In genomic region chr20:60170116-60170515, GRCh38 we compare ENCODE assay signal across 20 cellular contexts.
DNase-seq lines count a peak whose midpoint lies in the region; ATAC-seq and TF ChIP-seq lines count a peak whose summit lies in the region.
"Had no signal": no experiment of that assay in that cellular context is flagged by ENCODE, and none has a peak within 500 bp of the region (broad histone marks: within the 10 kb centered on the region; RNA-seq: fewer than 3 reads in every experiment).

No MANE protein-coding gene starts in this region.

- DNase-seq in DND-41 (no peak), Kasumi-1 (lab: John Stamatoyannopoulos, UW) (peak; percentile 22 to 35), RWPE2 (ENCODE audit: low spot score) (no peak), mucosa of descending colon (no peak), NCI-H1436 (lab: John Stamatoyannopoulos, UW) (no peak), T1000 (lab: John Stamatoyannopoulos, UW) (no peak)
- DNase-seq: Caco-2, DMS153, H7, MM.1S, NCI-H1417 treated with DMSO at 0.1 percent for 48 hours, NCI-H2029 treated with DMSO at 0.1 percent for 48 hours, NCI-H510A treated with DMSO at 0.1 percent for 48 hours, NCI-H82, Peyer's patch, Right ventricle myocardium superior had no signal

- H3K4me3 ChIP-seq in DND-41 (ENCODE audit: low read depth in 1 of 2, low read length in 2 of 2) = no peak overlapping the region
- no peak overlapping the region for H3K4me3 ChIP-seq in RWPE2 (ENCODE audit: severe bottlenecking)
- H3K4me3 ChIP-seq in mucosa of descending colon = no peak overlapping the region
- H3K4me3 ChIP-seq: Peyer's patch had no signal

- no peak overlapping the region for H2AFZ ChIP-seq in DND-41 (ENCODE audit: low read depth, low read length)

- H3K27ac ChIP-seq in DND-41 (ENCODE audit: low read length) = peak overlapping the region; percentile 1; the same call in 1 of the 2 replicates
- H3K27ac ChIP-seq in RWPE2 (ENCODE audit: poor library complexity, severe bottlenecking) = no peak overlapping the region
- H3K27ac ChIP-seq: KMS-11, Peyer's patch had no signal

- intact Hi-C loops in mucosa of descending colon (cut with DNase I, micrococcal nuclease) = no loop called here

- H3K9me3 ChIP-seq in DND-41 (ENCODE audit: insufficient read depth, low read length, severe bottlenecking) = no peaks in the 10 kb centered on the region
- H3K9me3 ChIP-seq in RWPE2 (ENCODE audit: severe bottlenecking) = peaks cover 4% of the 10 kb centered on the region
- H3K9me3 ChIP-seq in mucosa of descending colon = no peaks in the 10 kb centered on the region
- H3K9me3 ChIP-seq: Caco-2, Peyer's patch had no signal

- peaks cover 4% of the 10 kb centered on the region; the same call in 1 of the 2 replicates for H3K79me2 ChIP-seq in DND-41 (ENCODE audit: insufficient read depth, low read length)

- no peak overlapping the region for H3K9ac ChIP-seq in DND-41 (ENCODE audit: low read depth, low read length)
- H3K9ac ChIP-seq: KMS-11 had no signal

- no peaks in the 10 kb centered on the region for H4K20me1 ChIP-seq in DND-41 (ENCODE audit: insufficient read depth, low read length)

- no peak overlapping the region for H3K4me2 ChIP-seq in DND-41 (ENCODE audit: insufficient read depth, low read length)
- H3K4me2 ChIP-seq: KMS-11 had no signal

- H3K4me1 ChIP-seq in DND-41 (ENCODE audit: insufficient read depth, low read length) (peaks cover 13% of the 10 kb centered on the region), RWPE2 (ENCODE audit: insufficient read depth, poor library complexity, severe bottlenecking) (no peaks in the 10 kb centered on the region), mucosa of descending colon (ENCODE audit: low read depth) (no peaks in the 10 kb centered on the region)
- H3K4me1 ChIP-seq: Caco-2, Peyer's patch had no signal

- ATAC-seq in DND-41 (ENCODE audit: insufficient read depth, low read depth) = no peak
- 0 out of 3 replicates have a peak, but pooled peaks have one; percentile 10 for ATAC-seq in RWPE2 (ENCODE audit: low read depth)
- peak; percentile 59 for ATAC-seq in mucosa of descending colon
- ATAC-seq in activated CD4-positive, CD25-positive, alpha-beta regulatory T cell treated with anti-CD3 and anti-CD28 coated beads, Interleukin-2, amount 50 U/mL, for 24 hours = no peak
- ATAC-seq: HepG2, SK-N-SH treated with all-trans-retinoic acid at 6 μM for 48 hours had no signal

- peaks cover 37% of the 10 kb centered on the region for H3K36me3 ChIP-seq in DND-41 (ENCODE audit: insufficient read depth, low read length)
- H3K36me3 ChIP-seq in RWPE2 (ENCODE audit: low read depth) = no peaks in the 10 kb centered on the region
- H3K36me3 ChIP-seq in mucosa of descending colon (ENCODE audit: low read depth) = no peaks in the 10 kb centered on the region
- H3K36me3 ChIP-seq: Peyer's patch had no signal

- TF ChIP-seq CTCF in DND-41 (IDR thresholded peaks at IDR 0.05; ENCODE audit: borderline replicate concordance, extremely low read depth, low read length, poor library complexity, severe bottlenecking) = no peak
- TF ChIP-seq CTCF in RWPE2 (IDR thresholded peaks at IDR 0.05; ENCODE audit: poor library complexity, severe bottlenecking) = no peak
- TF ChIP-seq CTCF in mucosa of descending colon (IDR thresholded peaks at IDR 0.05) = no peak

- no peaks in the 10 kb centered on the region for H3K27me3 ChIP-seq in DND-41 (ENCODE audit: insufficient read depth, low read length, poor library complexity)
- H3K27me3 ChIP-seq in RWPE2 (ENCODE audit: insufficient read depth, poor library complexity, severe bottlenecking) = peaks cover 10% of the 10 kb centered on the region
- H3K27me3 ChIP-seq: Peyer's patch had no signal

Comparison
In these comparisons a context has a peak if more than half of its experiments do, and no peak if none do; other contexts are left out.
1. ATAC-seq: peak in RWPE2 (single experiment) and mucosa of descending colon (single experiment); none in DND-41 (single experiment) and activated CD4-positive, CD25-positive, alpha-beta regulatory T cell treated with anti-CD3 and anti-CD28 coated beads, Interleukin-2, amount 50 U/mL, for 24 hours (0 of 2).
2. DNase-seq: peak in Kasumi-1 (2 of 2); none in DND-41 (single experiment), RWPE2 (single experiment), mucosa of descending colon (0 of 3), NCI-H1436 (single experiment) and T1000 (single experiment).